Comparison of ENCODE assay signal across 23 cellular contexts in the genomic region with DNA sequence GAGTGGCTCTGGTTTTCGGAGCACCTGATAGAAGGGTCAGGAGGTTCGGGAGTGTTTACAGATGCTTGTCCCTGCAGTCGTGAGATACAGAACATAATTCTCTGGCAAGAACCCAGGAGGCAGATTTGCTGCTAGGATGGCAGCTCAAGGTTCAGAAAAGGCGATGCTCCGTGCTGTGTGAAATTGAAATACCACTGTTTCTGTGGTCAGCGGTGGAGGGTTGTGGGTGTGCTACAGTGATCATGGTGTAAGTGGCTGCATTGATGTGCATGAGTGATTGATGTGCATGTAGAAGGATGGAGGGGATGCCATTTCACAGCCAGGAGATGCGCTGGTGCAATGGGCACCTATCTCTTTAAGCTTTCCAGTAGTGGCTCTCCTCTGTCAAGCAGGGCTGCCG.
"Had no signal": no experiment of that assay in that cellular context is flagged by ENCODE, and none has a peak within 500 bp of the region (broad histone marks: within the 10 kb centered on the region; RNA-seq: fewer than 3 reads in every experiment).

No MANE protein-coding gene starts in this region.

- H3K4me1 ChIP-seq: pancreas, prostate gland, right lobe of liver, sigmoid colon, stomach, tibial artery, transverse colon, upper lobe of right lung, uterus had no signal

- DNase-seq: naive B cell; naive thymus-derived CD8-positive, alpha-beta T cell; nephron progenitor cell; nucleus accumbens; pancreas; retina; right cardiac atrium; right lobe of liver; sigmoid colon; small intestine; stimulated activated CD4-positive, alpha-beta T cell treated with anti-CD3 and anti-CD28 coated beads, Interleukin-15, amount 100 ng/mL, for 24 hours; stimulated activated CD4-positive, alpha-beta T cell treated with anti-CD3 and anti-CD28 coated beads, Interleukin-2, amount 100 ng/mL, for 24 hours; stimulated activated CD4-positive, alpha-beta T cell treated with anti-CD3 and anti-CD28 coated beads, Interleukin-2, amount 100 ng/mL, for 48 hours; stimulated activated CD4-positive, alpha-beta T cell treated with anti-CD3 and anti-CD28 coated beads, Interleukin-4, amount 100 ng/mL, for 24 hours; stimulated activated naive B cell treated with anti-CD40 and anti-IgM and Interleukin-4, amounts not matched to agents 10 μg/mL and 1 μg/mL and 100 μg/mL, for 72 hours; stimulated activated naive CD4-positive, alpha-beta T cell treated with Interleukin-2 at 50 U/mL for 16 hours; stomach; tibial artery; transverse colon; upper lobe of right lung; uterus had no signal

- H3K36me3 ChIP-seq: pancreas, prostate gland, right lobe of liver, sigmoid colon, stomach, tibial artery, transverse colon, upper lobe of right lung, uterus had no signal

- H3K4me3 ChIP-seq: pancreas, prostate gland, right lobe of liver, sigmoid colon, stomach, tibial artery, transverse colon, upper lobe of right lung, uterus had no signal

- H3K9me3 ChIP-seq: pancreas, prostate gland, right lobe of liver, sigmoid colon, tibial artery, transverse colon, upper lobe of right lung, uterus had no signal

- ATAC-seq: naive thymus-derived CD8-positive, alpha-beta T cell; pancreas; right cardiac atrium; right lobe of liver; stimulated activated effector memory CD8-positive, alpha-beta T cell treated with anti-CD3 and anti-CD28 coated beads, Interleukin-12 subunit alpha, Interleukin-12 subunit beta, amount 100 ng/mL, for 72 hours; stimulated activated naive B cell treated with anti-CD40 and anti-IgM and Interleukin-4, amounts not matched to agents 10 μg/mL and 1 μg/mL and 100 μg/mL, for 72 hours; upper lobe of right lung had no signal

- H3K27ac ChIP-seq: pancreas, prostate gland, right lobe of liver, sigmoid colon, stomach, tibial artery, transverse colon, upper lobe of right lung, uterus had no signal

- H3K27me3 ChIP-seq: pancreas, right lobe of liver, sigmoid colon, tibial artery, transverse colon, uterus had no signal
